10 cellular contexts compared by ENCODE assay signal in genomic region chr12:122889658-122890561, GRCh38. TPM values are rescaled to one million over a fixed set of nuclear protein-coding genes. Genes with fewer than 3 reads are reported as not detected.
DNase-seq lines count a peak whose midpoint lies in the region; TF ChIP-seq lines count a peak whose summit lies in the region.
"Had no signal": no experiment of that assay in that cellular context is flagged by ENCODE, and none has a peak within 500 bp of the region (broad histone marks: within the 10 kb centered on the region; RNA-seq: fewer than 3 reads in every experiment).

No MANE protein-coding gene starts in this region.

- no peaks in the 10 kb centered on the region for H3K27me3 Mint-ChIP-seq in activated naive CD8-positive, alpha-beta T cell treated with anti-CD3 and anti-CD28 coated beads for 36 hours
- no peaks in the 10 kb centered on the region for H3K27me3 Mint-ChIP-seq in mesothelial cell of epicardium (ENCODE audit: low read depth)

- H3K36me3 Mint-ChIP-seq in activated naive CD8-positive, alpha-beta T cell treated with anti-CD3 and anti-CD28 coated beads for 36 hours: peaks cover 36% of the 10 kb centered on the region
- no peaks in the 10 kb centered on the region for H3K36me3 Mint-ChIP-seq in mesothelial cell of epicardium

- H3K4me3 ChIP-seq in HL-60 (replicated peaks; ENCODE audit: insufficient read depth, low read length): no peak overlapping the region

- DNase-seq in AML-193 (lab: John Stamatoyannopoulos, UW) (peak; percentile 20 to 56), HL-60 (ENCODE audit: low read depth in 1 of 2, low spot score in 1 of 2) (peak in 1 of 2 experiments; percentile 73), mesothelial cell of epicardium (ENCODE audit: low spot score in 2 of 2, unreplicated experiment in 2 of 2) (no peak), GM13976 (ENCODE audit: low spot score) (no peak), H4 (ENCODE audit: low spot score) (no peak), DMS114 treated with DMSO at 0.1 percent for 48 hours (lab: John Stamatoyannopoulos, UW; ENCODE audit: unreplicated experiment) (no peak)
- DNase-seq in activated naive CD8-positive, alpha-beta T cell treated with anti-CD3 and anti-CD28 coated beads for 36 hours: peak; percentile 17
- DNase-seq in stimulated activated CD4-positive, alpha-beta T cell treated with anti-CD3 and anti-CD28 coated beads, Interleukin-15, amount 100 ng/mL, for 24 hours: no peak
- DNase-seq: cerebellar nuclear complex, DMS153 had no signal

- H3K4me3 Mint-ChIP-seq in activated naive CD8-positive, alpha-beta T cell treated with anti-CD3 and anti-CD28 coated beads for 36 hours: peak overlapping the region; percentile 66
- H3K4me3 Mint-ChIP-seq in mesothelial cell of epicardium: no peak overlapping the region

- peaks cover 91% of the 10 kb centered on the region for H3K4me1 Mint-ChIP-seq in activated naive CD8-positive, alpha-beta T cell treated with anti-CD3 and anti-CD28 coated beads for 36 hours
- peaks cover 68% of the 10 kb centered on the region for H3K4me1 Mint-ChIP-seq in mesothelial cell of epicardium

- no peaks in the 10 kb centered on the region for H3K27me3 ChIP-seq in HL-60 (ENCODE audit: insufficient read depth, poor library complexity, severe bottlenecking)

- H3K9me3 Mint-ChIP-seq in activated naive CD8-positive, alpha-beta T cell treated with anti-CD3 and anti-CD28 coated beads for 36 hours: no peaks in the 10 kb centered on the region
- no peaks in the 10 kb centered on the region for H3K9me3 Mint-ChIP-seq in mesothelial cell of epicardium

- in situ Hi-C loops in GM13976 (cut with MboI; ENCODE audit: low sequenced_read_pairs, unreplicated experiment): no loop called here

- TF ChIP-seq CTCF in HL-60 (IDR thresholded peaks at IDR 0.05; ENCODE audit: insufficient read depth, low read length) (no peak), mesothelial cell of epicardium (IDR thresholded peaks at IDR 0.05; ENCODE audit: unreplicated experiment) (no peak), GM13976 (IDR thresholded peaks at IDR 0.05; ENCODE audit: borderline replicate concordance, control extremely low read depth, extremely low read depth, insufficient read depth, missing control alignments) (no peak)

- peak overlapping the region; percentile 72 for H3K27ac ChIP-seq in HL-60 (replicated peaks)

- peak overlapping the region; percentile 97 for H3K27ac Mint-ChIP-seq in activated naive CD8-positive, alpha-beta T cell treated with anti-CD3 and anti-CD28 coated beads for 36 hours
- H3K27ac Mint-ChIP-seq in mesothelial cell of epicardium: peak overlapping the region; percentile 66

RNA-seq across cellular contexts. Expression of gene VPS37B, which starts 6.0 kb away (rescaled TPM):
- 10 to 100 TPM; 27.0 to 28.2 TPM for total RNA-seq in activated naive CD8-positive, alpha-beta T cell treated with anti-CD3 and anti-CD28 coated beads for 36 hours
- 28.1 to 29.1 TPM (median 29.0 TPM) in 3 replicates for total RNA-seq in mesothelial cell of epicardium
- total RNA-seq in H4 (2014; rRNA removed; shearing (Covaris generic)): 29.2 and 44.0 TPM in 2 replicates

RNA-seq across cellular contexts. Expression of gene HIP1R, which starts 54.7 kb away (rescaled TPM):
- 10 to 100 TPM; 24.2 to 24.8 TPM for total RNA-seq in activated naive CD8-positive, alpha-beta T cell treated with anti-CD3 and anti-CD28 coated beads for 36 hours
- total RNA-seq in mesothelial cell of epicardium: 37.6 to 44.2 TPM (median 40.9 TPM) in 3 replicates
- total RNA-seq in H4 (2014; rRNA removed; shearing (Covaris generic)): 22.0 and 25.6 TPM in 2 replicates

Comparison
In these comparisons a context has a peak if more than half of its experiments do, and no peak if none do; other contexts are left out.
1. DNase-seq: peak in AML-193 (2 of 2) and activated naive CD8-positive, alpha-beta T cell treated with anti-CD3 and anti-CD28 coated beads for 36 hours (single experiment); none in mesothelial cell of epicardium (0 of 2), GM13976 (single experiment), H4 (single experiment), DMS114 treated with DMSO at 0.1 percent for 48 hours (single experiment) and stimulated activated CD4-positive, alpha-beta T cell treated with anti-CD3 and anti-CD28 coated beads, Interleukin-15, amount 100 ng/mL, for 24 hours (single experiment).